ENCODE assay signal across 1 cellular context in the genomic region with DNA sequence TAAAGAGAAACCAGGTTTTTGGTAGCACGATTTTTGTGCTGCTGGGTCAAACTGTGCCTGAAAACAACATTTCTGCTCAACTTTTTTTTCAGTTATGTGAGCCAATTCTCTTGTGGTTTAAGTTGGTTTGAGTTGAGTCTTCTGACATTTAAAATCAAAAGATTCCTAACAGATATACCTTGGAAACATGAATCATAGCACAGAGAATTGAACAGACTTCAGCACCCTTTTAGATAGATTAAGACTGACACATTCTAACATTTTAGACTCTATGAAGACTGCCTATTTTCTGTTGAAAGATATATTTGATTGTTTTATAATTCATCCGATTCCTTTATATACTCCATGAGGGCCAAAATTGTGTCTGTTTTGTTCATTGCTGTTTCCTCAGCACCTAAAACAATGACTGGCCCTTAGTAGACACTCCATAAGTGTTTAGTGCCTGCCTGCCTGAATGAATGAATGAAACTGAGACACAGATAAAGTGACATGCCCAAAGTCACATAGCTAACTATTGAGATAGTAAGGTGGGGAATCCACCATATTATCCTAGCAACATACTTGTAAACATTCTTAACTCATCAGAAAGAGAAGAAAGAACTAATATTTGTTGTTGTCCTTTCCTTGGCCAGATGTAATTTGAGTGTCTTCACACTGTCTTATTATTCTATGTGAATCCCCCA.
TF ChIP-seq lines count a peak whose summit lies in the region.

No MANE protein-coding gene starts in this region.

TF ChIP-seq in H1, 55 proteins besides CTCF, POLR2A, EP300 and RAD21:
- no peak for TF ChIP-seq KDM5A (IDR thresholded peaks at IDR 0.05; ENCODE audit: low read length)
- no peak for TF ChIP-seq TAF7 (optimal IDR thresholded peaks at IDR 0.05; ENCODE audit: borderline replicate concordance, low read depth, low read length)
- no peak for TF ChIP-seq JUN (IDR thresholded peaks at IDR 0.05; ENCODE audit: low read depth, low read length)
- TF ChIP-seq MAFK (IDR thresholded peaks at IDR 0.05; ENCODE audit: low read depth, low read length) = no peak
- no peak for TF ChIP-seq NANOG (IDR thresholded peaks at IDR 0.05; ENCODE audit: insufficient read depth, low read depth, low read length, poor library complexity, severe bottlenecking)
- TF ChIP-seq JUND (IDR thresholded peaks at IDR 0.05; ENCODE audit: low read length) = no peak
- no peak for TF ChIP-seq BCL11A (IDR thresholded peaks at IDR 0.05; ENCODE audit: low read depth in 2 of 2, low read length in 2 of 2)
- no peak for TF ChIP-seq FOSL1 (IDR thresholded peaks at IDR 0.05; ENCODE audit: insufficient read depth, low read depth, low read length)
- TF ChIP-seq NRF1 (IDR thresholded peaks at IDR 0.05; ENCODE audit: low read depth, low read length) = no peak
- TF ChIP-seq SP2 (IDR thresholded peaks at IDR 0.05; ENCODE audit: low read length) = no peak
- TF ChIP-seq ATF2 (IDR thresholded peaks at IDR 0.05; ENCODE audit: low read length) = no peak
- TF ChIP-seq, protein P1, sequence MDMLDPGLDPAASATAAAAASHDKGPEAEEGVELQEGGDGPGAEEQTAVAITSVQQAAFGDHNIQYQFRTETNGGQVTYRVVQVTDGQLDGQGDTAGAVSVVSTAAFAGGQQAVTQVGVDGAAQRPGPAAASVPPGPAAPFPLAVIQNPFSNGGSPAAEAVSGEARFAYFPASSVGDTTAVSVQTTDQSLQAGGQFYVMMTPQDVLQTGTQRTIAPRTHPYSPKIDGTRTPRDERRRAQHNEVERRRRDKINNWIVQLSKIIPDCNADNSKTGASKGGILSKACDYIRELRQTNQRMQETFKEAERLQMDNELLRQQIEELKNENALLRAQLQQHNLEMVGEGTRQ (IDR thresholded peaks at IDR 0.05; ENCODE audit: low read length) = no peak
- TF ChIP-seq BACH1 (IDR thresholded peaks at IDR 0.05; ENCODE audit: low read length) = no peak
